In the genomic region with DNA sequence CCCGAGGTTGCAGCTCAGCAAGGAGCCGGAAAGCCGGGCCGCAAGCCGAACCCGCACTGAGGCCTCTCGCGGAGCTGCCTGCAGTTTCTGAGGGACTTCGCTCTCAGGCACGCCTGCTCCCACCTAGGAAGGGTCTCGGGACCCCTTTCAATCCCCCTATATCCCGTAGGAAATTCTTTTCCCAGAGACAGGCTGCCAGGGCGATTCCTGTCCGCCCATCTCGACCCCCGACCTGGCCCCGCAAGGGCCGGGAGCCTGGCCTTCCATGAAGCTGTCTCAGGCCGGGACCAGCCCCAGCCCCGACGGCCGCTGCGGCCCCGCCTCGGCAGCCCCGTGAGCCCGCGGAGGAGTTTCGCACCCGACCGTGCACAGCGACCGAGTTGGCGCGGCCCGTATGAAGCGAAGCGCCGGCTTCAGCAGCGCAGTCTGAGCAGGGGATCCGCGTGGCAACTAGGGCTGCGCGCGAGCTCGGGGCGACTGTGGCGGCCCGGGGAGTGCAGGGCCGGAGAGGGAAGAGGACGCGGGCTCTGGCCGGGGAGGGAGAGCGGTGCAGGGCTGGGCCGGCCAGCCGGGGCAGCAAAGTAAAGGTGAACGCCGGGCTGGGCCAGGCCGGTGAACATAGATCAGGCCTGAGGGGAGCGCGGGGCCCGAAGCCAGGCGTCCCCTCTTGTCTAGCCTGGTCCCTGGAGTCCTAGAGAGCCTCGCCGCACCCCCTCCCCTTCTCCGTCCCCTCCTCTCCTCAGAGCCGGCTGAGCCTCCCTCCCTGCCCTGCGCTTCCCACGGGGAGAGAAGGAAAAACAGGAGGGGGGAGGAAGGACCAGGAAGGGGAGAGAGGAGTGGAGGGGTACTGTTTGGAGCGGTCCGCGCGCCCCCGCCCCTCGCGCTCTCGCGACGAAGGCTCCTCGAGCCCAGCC, we compare ENCODE assay signal across 9 cellular contexts. TPM values are rescaled to one million over a fixed set of nuclear protein-coding genes. Genes with fewer than 3 reads are reported as not detected.
A peak's percentile ranks its signal among the peaks of the same experiment; 100 is the strongest.
DNase-seq lines count a peak whose midpoint lies in the region; ATAC-seq and TF ChIP-seq lines count a peak whose summit lies in the region.
"Had no signal": no experiment of that assay in that cellular context is flagged by ENCODE, and none has a peak within 500 bp of the region (broad histone marks: within the 10 kb centered on the region; RNA-seq: fewer than 3 reads in every experiment).

No MANE protein-coding gene starts in this region.

- TF ChIP-seq CTCF in choroid plexus epithelial cell (conservative IDR thresholded peaks at IDR 0.05; ENCODE audit: low read depth, low read length) (no peak), neural crest cell (conservative IDR thresholded peaks at IDR 0.05) (no peak), brain microvascular endothelial cell (IDR thresholded peaks at IDR 0.05; ENCODE audit: low read depth, low read length, missing control alignments) (no peak)

- H3K27ac ChIP-seq in brain microvascular endothelial cell, result no peak overlapping the region

- H3K27ac Mint-ChIP-seq in neural crest cell (ENCODE audit: unreplicated experiment), result no peak overlapping the region

- H3K36me3 Mint-ChIP-seq in neural crest cell (ENCODE audit: low read depth), result peaks cover 3% of the 10 kb centered on the region

- DNase-seq in Daoy (ENCODE audit: low read depth) (peak; percentile 42), M059J (ENCODE audit: low read depth) (peak; percentile 22), choroid plexus epithelial cell (ENCODE audit: low read depth) (peak; percentile 18), neural crest cell (ENCODE audit: low read depth, low spot score) (no peak), brain microvascular endothelial cell (no peak), NCI-H2107 treated with DMSO at 0.1 percent for 48 hours (lab: John Stamatoyannopoulos, UW; ENCODE audit: unreplicated experiment) (no peak)
- DNase-seq: NCI-H446 had no signal

- peaks cover 86% of the 10 kb centered on the region for H3K27me3 ChIP-seq in brain microvascular endothelial cell (replicated peaks)

- H3K27me3 Mint-ChIP-seq in neural crest cell (ENCODE audit: low read depth), result peaks cover 94% of the 10 kb centered on the region

- no peak for ATAC-seq in GM18867 (IDR thresholded peaks at IDR 0.05; ENCODE audit: unreplicated experiment)
- ATAC-seq in GM19463 (IDR thresholded peaks at IDR 0.05; ENCODE audit: unreplicated experiment), result no peak

- H3K9me3 Mint-ChIP-seq in neural crest cell, result no peaks in the 10 kb centered on the region

- in situ Hi-C loops in brain microvascular endothelial cell (cut with HindIII; ENCODE audit: low pct_ligation_motif_present, low sequenced_read_pairs), result no loop called here

- peak overlapping the region; percentile 66 for H3K4me3 Mint-ChIP-seq in neural crest cell

- H3K4me3 ChIP-seq in choroid plexus epithelial cell (ENCODE audit: low read depth, low read length) (no peak overlapping the region), brain microvascular endothelial cell (ENCODE audit: low read depth, low read length) (no peak overlapping the region)

- H3K36me3 ChIP-seq in brain microvascular endothelial cell (replicated peaks), result no peaks in the 10 kb centered on the region

- peaks cover 24% of the 10 kb centered on the region for H3K4me1 Mint-ChIP-seq in neural crest cell

RNA-seq across cellular contexts. Expression of gene PRDM12, which starts 0.9 kb away (rescaled TPM):
- total RNA-seq in Daoy (2014; rRNA removed; shearing (Covaris generic)), result not detected in 2 replicates
- total RNA-seq in M059J (2014; rRNA removed; shearing (Covaris generic)), result not detected in 2 replicates
- total RNA-seq in neural crest cell, result 2.2 and 2.5 TPM in 2 replicates

RNA-seq across cellular contexts. Expression of gene EXOSC2, which starts 30.1 kb away (rescaled TPM):
- total RNA-seq in Daoy (2014; rRNA removed; shearing (Covaris generic)), result 71.9 and 95.9 TPM in 2 replicates
- total RNA-seq in M059J (2014; rRNA removed; shearing (Covaris generic)), result 27.4 and 44.1 TPM in 2 replicates
- total RNA-seq in neural crest cell, result 98.8 and 103 TPM in 2 replicates

Comparison
In these comparisons a context has a peak if more than half of its experiments do, and no peak if none do; other contexts are left out.
1. DNase-seq: peak in Daoy (single experiment), M059J (single experiment) and choroid plexus epithelial cell (single experiment); none in neural crest cell (single experiment), brain microvascular endothelial cell (single experiment) and NCI-H2107 treated with DMSO at 0.1 percent for 48 hours (single experiment).